13 cellular contexts compared by ENCODE assay signal in the genomic region with DNA sequence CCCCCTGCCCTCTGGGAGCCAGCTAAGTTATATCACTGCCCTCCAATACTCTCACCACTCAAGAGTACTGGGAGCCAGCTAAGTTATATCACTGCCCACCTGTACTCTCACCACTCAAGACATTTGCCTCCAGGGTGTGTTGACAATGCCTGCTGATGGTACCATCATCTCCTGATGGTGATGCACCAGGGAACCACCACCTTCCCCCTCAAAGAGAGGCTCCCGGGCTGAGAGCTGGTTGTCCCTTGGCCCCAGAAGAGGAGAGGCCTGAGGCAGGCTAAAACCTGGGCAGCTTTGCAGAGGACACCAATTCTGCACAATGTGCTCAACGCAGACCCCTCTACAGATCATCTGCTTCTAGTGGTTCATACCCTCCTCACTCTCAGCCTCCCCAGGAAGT. TPM values are rescaled to one million over a fixed set of nuclear protein-coding genes. Genes with fewer than 3 reads are reported as not detected.
DNase-seq lines count a peak whose midpoint lies in the region; ATAC-seq and TF ChIP-seq lines count a peak whose summit lies in the region.
"Had no signal": no experiment of that assay in that cellular context is flagged by ENCODE, and none has a peak within 500 bp of the region (broad histone marks: within the 10 kb centered on the region; RNA-seq: fewer than 3 reads in every experiment).

No MANE protein-coding gene starts in this region.

- DNase-seq in CD8-positive, alpha-beta T cell, result no peak
- DNase-seq in RWPE1 (ENCODE audit: low spot score), result no peak
- DNase-seq in foreskin keratinocyte, result no peak
- no peak for DNase-seq in stimulated activated effector memory CD8-positive, alpha-beta T cell treated with anti-CD3 and anti-CD28 coated beads, Interleukin-12 subunit alpha, Interleukin-12 subunit beta, amount 100 ng/mL, for 72 hours (ENCODE audit: low spot score in 2 of 2)
- no peak for DNase-seq in suprapubic skin (ENCODE audit: low spot score in 2 of 2)
- DNase-seq in BE2C, result no peak
- DNase-seq: MM.1S, NCI-H1105, NCI-H1694, NCI-H2227 treated with DMSO at 0.1 percent for 48 hours, NCI-H524, PC-9 had no signal

- WGBS in suprapubic skin, result 94% methylated on average over 2 of the region's 2 CpGs

- H3K36me3 Mint-ChIP-seq in CD8-positive, alpha-beta T cell, result peaks cover 23% of the 10 kb centered on the region
- peaks cover 7% of the 10 kb centered on the region for H3K36me3 Mint-ChIP-seq in stimulated activated effector memory CD8-positive, alpha-beta T cell treated with anti-CD3 and anti-CD28 coated beads, Interleukin-12 subunit alpha, Interleukin-12 subunit beta, amount 100 ng/mL, for 72 hours

- peaks cover 33% of the 10 kb centered on the region for H3K4me1 ChIP-seq in CD8-positive, alpha-beta T cell (ENCODE audit: insufficient read depth, low read length)
- H3K4me1 ChIP-seq in foreskin keratinocyte, result no peaks in the 10 kb centered on the region
- H3K4me1 ChIP-seq in suprapubic skin, result peaks cover 30% of the 10 kb centered on the region
- peaks cover under 1% of the 10 kb centered on the region; the same call in 1 of the 2 replicates for H3K4me1 ChIP-seq in BE2C

- H3K27ac Mint-ChIP-seq in CD8-positive, alpha-beta T cell, result peak overlapping the region; percentile 91
- H3K27ac Mint-ChIP-seq in stimulated activated effector memory CD8-positive, alpha-beta T cell treated with anti-CD3 and anti-CD28 coated beads, Interleukin-12 subunit alpha, Interleukin-12 subunit beta, amount 100 ng/mL, for 72 hours, result peak overlapping the region; percentile 33

- no peak for TF ChIP-seq POLR2A in suprapubic skin (IDR thresholded peaks at IDR 0.05)

- no peak for TF ChIP-seq CTCF in CD8-positive, alpha-beta T cell (IDR thresholded peaks at IDR 0.05)
- TF ChIP-seq CTCF in RWPE1 (conservative IDR thresholded peaks at IDR 0.05; ENCODE audit: low read depth) (no peak), foreskin keratinocyte (conservative IDR thresholded peaks at IDR 0.05) (no peak), suprapubic skin (IDR thresholded peaks at IDR 0.05) (no peak), BE2C (IDR thresholded peaks at IDR 0.05; ENCODE audit: low read depth, low read length) (no peak)

- H3K27ac ChIP-seq in CD8-positive, alpha-beta T cell (ENCODE audit: low read depth, low read length), result no peak overlapping the region
- peak overlapping the region; percentile 11; the same call in 1 of the 2 replicates for H3K27ac ChIP-seq in RWPE1
- no peak overlapping the region for H3K27ac ChIP-seq in foreskin keratinocyte
- H3K27ac ChIP-seq in suprapubic skin, result no peak overlapping the region
- H3K27ac ChIP-seq: PC-9 had no signal

- CTCF ChIA-PET in CD8-positive, alpha-beta T cell (lab: Charles Lee), result interaction anchor here (0.6 to 5.5 kb wide), 7 partner anchors 9 to 278 kb away, joined by 3 to 79 read pairs (median 4); a partner anchor contains a TSS
- CTCF ChIA-PET in RWPE1 (lab: Yijun Ruan, JAX), result interaction anchor here (0.6 to 2.0 kb wide), 3 partner anchors 102 to 275 kb away, joined by 3 to 8 read pairs (median 4); no protein-coding TSS in a partner anchor

- intact Hi-C loops in CD8-positive, alpha-beta T cell (cut with DNase I, micrococcal nuclease), result loop anchor here in 1 of 2 experiments (5.0 kb wide), 1 partner anchor 281 kb away; a partner anchor contains a TSS

- H3K9me3 Mint-ChIP-seq in CD8-positive, alpha-beta T cell, result no peaks in the 10 kb centered on the region
- H3K9me3 Mint-ChIP-seq in stimulated activated effector memory CD8-positive, alpha-beta T cell treated with anti-CD3 and anti-CD28 coated beads, Interleukin-12 subunit alpha, Interleukin-12 subunit beta, amount 100 ng/mL, for 72 hours, result no peaks in the 10 kb centered on the region

- no peaks in the 10 kb centered on the region for H3K27me3 ChIP-seq in CD8-positive, alpha-beta T cell (ENCODE audit: insufficient read depth, low read length)
- H3K27me3 ChIP-seq in foreskin keratinocyte (no peaks in the 10 kb centered on the region), suprapubic skin (no peaks in the 10 kb centered on the region), BE2C (no peaks in the 10 kb centered on the region)

- ATAC-seq in CD8-positive, alpha-beta T cell, result no peak
- ATAC-seq in foreskin keratinocyte, result peak; percentile 3
- ATAC-seq in stimulated activated effector memory CD8-positive, alpha-beta T cell treated with anti-CD3 and anti-CD28 coated beads, Interleukin-12 subunit alpha, Interleukin-12 subunit beta, amount 100 ng/mL, for 72 hours, result no peak
- no peak for ATAC-seq in HG03460 (IDR thresholded peaks at IDR 0.05; ENCODE audit: unreplicated experiment)

- no peaks in the 10 kb centered on the region for H3K27me3 Mint-ChIP-seq in CD8-positive, alpha-beta T cell (ENCODE audit: low read depth)

- TF ChIP-seq EP300 in suprapubic skin (IDR thresholded peaks at IDR 0.05), result no peak

- peak overlapping the region; percentile 5 for H3K4me3 Mint-ChIP-seq in CD8-positive, alpha-beta T cell
- H3K4me3 Mint-ChIP-seq in stimulated activated effector memory CD8-positive, alpha-beta T cell treated with anti-CD3 and anti-CD28 coated beads, Interleukin-12 subunit alpha, Interleukin-12 subunit beta, amount 100 ng/mL, for 72 hours, result no peak overlapping the region

- POLR2A ChIA-PET in CD8-positive, alpha-beta T cell (lab: Charles Lee), result interaction anchor here (0.6 to 3.3 kb wide), 5 partner anchors 8 to 1766 kb away, joined by 3 to 24 read pairs (median 5); a partner anchor contains a TSS
- POLR2A ChIA-PET in RWPE1 (lab: Yijun Ruan, JAX; ENCODE audit: low non-redundant PET), result no interaction called here

- H3K4me1 Mint-ChIP-seq in CD8-positive, alpha-beta T cell (ENCODE audit: low read depth), result peaks cover 36% of the 10 kb centered on the region
- H3K4me1 Mint-ChIP-seq in stimulated activated effector memory CD8-positive, alpha-beta T cell treated with anti-CD3 and anti-CD28 coated beads, Interleukin-12 subunit alpha, Interleukin-12 subunit beta, amount 100 ng/mL, for 72 hours, result peaks cover 18% of the 10 kb centered on the region

- no peaks in the 10 kb centered on the region for H3K9me3 ChIP-seq in CD8-positive, alpha-beta T cell (ENCODE audit: low read length)
- H3K9me3 ChIP-seq in suprapubic skin (no peaks in the 10 kb centered on the region), BE2C (no peaks in the 10 kb centered on the region)

- no peaks in the 10 kb centered on the region for H3K36me3 ChIP-seq in CD8-positive, alpha-beta T cell (ENCODE audit: insufficient read depth, low read length)
- H3K36me3 ChIP-seq in suprapubic skin (peaks cover 58% of the 10 kb centered on the region), BE2C (no peaks in the 10 kb centered on the region)

- no peak overlapping the region for H3K4me3 ChIP-seq in CD8-positive, alpha-beta T cell (ENCODE audit: low read depth, low read length)
- no peak overlapping the region for H3K4me3 ChIP-seq in suprapubic skin
- H3K4me3 ChIP-seq in BE2C (ENCODE audit: low read depth, low read length), result no peak overlapping the region
- H3K4me3 ChIP-seq: PC-9 had no signal

RNA-seq across cellular contexts. Expression of a gene that starts 7.5 kb away (rescaled TPM):
- 10 to 100 TPM; 70.2 to 71.3 TPM for total RNA-seq in CD8-positive, alpha-beta T cell
- total RNA-seq in foreskin keratinocyte (5.4 and 6.0 TPM in 2 replicates), suprapubic skin (10 to 100 TPM in 1 of 4 donors, 1 to 10 TPM in 3; 4.8 to 14.6 (median 8.9) TPM)
- 6.2 and 6.7 TPM in 2 replicates for polyA plus RNA-seq in foreskin keratinocyte
- 0.51 TPM for polyA plus RNA-seq in BE2C (2012; ENCODE audit: insufficient read depth, insufficient read length, low read depth)

RNA-seq across cellular contexts. Expression of a gene that starts 10.3 kb away (rescaled TPM):
- 10 to 100 TPM; 62.9 to 70.0 TPM for total RNA-seq in CD8-positive, alpha-beta T cell
- total RNA-seq in foreskin keratinocyte (38.2 and 85.4 TPM in 2 replicates), suprapubic skin (100 to 1,000 TPM; 154 to 211 (median 171) TPM)
- polyA plus RNA-seq in foreskin keratinocyte, result 57.2 and 120 TPM in 2 replicates
- polyA plus RNA-seq in BE2C (2012; ENCODE audit: insufficient read depth, insufficient read length, low read depth), result 14.2 TPM

Comparison
In these comparisons a context has a peak if more than half of its experiments do, and no peak if none do; other contexts are left out.
1. RNA of a gene that starts 7.5 kb away (total RNA-seq): 70.2 to 71.3 TPM in CD8-positive, alpha-beta T cell; 4.8 to 14.6 TPM in suprapubic skin and 5.4 to 6.0 TPM in foreskin keratinocyte; every median in the first group is over 4 times any median in the second.